In genomic region chr3:187618732-187619131, GRCh38 we compare ENCODE assay signal across 28 cellular contexts. TPM values are rescaled to one million over a fixed set of nuclear protein-coding genes. Genes with fewer than 3 reads are reported as not detected.
DNase-seq lines count a peak whose midpoint lies in the region; ATAC-seq, FAIRE-seq and TF ChIP-seq lines count a peak whose summit lies in the region.
"Had no signal": no experiment of that assay in that cellular context is flagged by ENCODE, and none has a peak within 500 bp of the region (broad histone marks: within the 10 kb centered on the region; RNA-seq: fewer than 3 reads in every experiment).

No MANE protein-coding gene starts in this region.

- FAIRE-seq in H1 (lab: Jason Lieb, UNC), result no peak
- FAIRE-seq: HTR-8/SVneo had no signal

- H3K4me3 ChIP-seq in H7 (ENCODE audit: insufficient read depth, low read depth, low read length) (no peak overlapping the region), HUES64 (ENCODE audit: low read length) (peak overlapping the region; percentile 8; the same call in 1 of the 2 replicates), H1 (ENCODE audit: extremely low read depth in 1 of 4, insufficient read depth in 2 of 4, low read depth in 3 of 4, low read length in 4 of 4) (no peak overlapping the region; a peak in 1 of 8 replicates)
- H3K4me3 ChIP-seq: HAP-1 had no signal

- H3K4me1 Mint-ChIP-seq in activated T-helper 17 cell treated with anti-CD3 and anti-CD28 coated beads, Interleukin-2, amount 50 U/mL, for 72 hours, result no peaks in the 10 kb centered on the region

- POLR2A ChIA-PET in H1 (lab: Charles Lee; ENCODE audit: partially characterized antibody), result interaction anchor here (0.8 kb wide), 1 partner anchor 54 kb away, joined by 3 read pairs; no protein-coding TSS in a partner anchor

- H3K9me3 ChIP-seq in HUES64 (ENCODE audit: insufficient read depth, low read depth, low read length), result no peaks in the 10 kb centered on the region
- no peaks in the 10 kb centered on the region for H3K9me3 ChIP-seq in H1 (ENCODE audit: insufficient read depth in 2 of 2, low read depth in 1 of 2, low read length in 1 of 2)
- H3K9me3 ChIP-seq: HAP-1 had no signal

- H3K18ac ChIP-seq in H1 (ENCODE audit: extremely low read depth, low read length), result no peak overlapping the region

- H2AFZ ChIP-seq in H1 (ENCODE audit: low read length), result no peak overlapping the region

- no peak overlapping the region for H3K4ac ChIP-seq in H1 (replicated peaks; ENCODE audit: insufficient read length, low read depth, low read length)

- no peak overlapping the region for H3K9ac ChIP-seq in HUES64 (ENCODE audit: low read depth, low read length)
- no peak overlapping the region for H3K9ac ChIP-seq in H1 (replicated peaks in 1 of 4; ENCODE audit: extremely low read depth in 1 of 4, low read depth in 3 of 4, low read length in 3 of 4)

- H3K4me1 ChIP-seq in HUES64 (ENCODE audit: insufficient read depth, low read length) (peaks cover 46% of the 10 kb centered on the region), H1 (replicated peaks in 1 of 4; ENCODE audit: control insufficient read depth in 3 of 4, insufficient read depth in 4 of 4, low read length in 3 of 4) (peaks cover 2 to 10% (median 5%) of the 10 kb centered on the region in 4 experiments)
- H3K4me1 ChIP-seq: HAP-1 had no signal

- no peak overlapping the region for H2BK5ac ChIP-seq in H1 (ENCODE audit: low read depth, low read length)

- H2BK120ac ChIP-seq in H1 (replicated peaks; ENCODE audit: low read depth, low read length), result no peak overlapping the region

- no peak overlapping the region for H2BK20ac ChIP-seq in H1 (ENCODE audit: low read length)

- no peaks in the 10 kb centered on the region for H3K23me2 ChIP-seq in H1 (ENCODE audit: low read depth, low read length)

- no peaks in the 10 kb centered on the region for H3K79me2 ChIP-seq in H1 (ENCODE audit: control insufficient read depth in 1 of 2, insufficient read depth in 2 of 2, low read length in 2 of 2)

- peaks cover 5% of the 10 kb centered on the region for H3K27me3 Mint-ChIP-seq in activated T-helper 17 cell treated with anti-CD3 and anti-CD28 coated beads, Interleukin-2, amount 50 U/mL, for 72 hours

- no peak overlapping the region for H2BK12ac ChIP-seq in H1 (ENCODE audit: low read depth, low read length)

- H2AK5ac ChIP-seq in H1 (ENCODE audit: low read depth, low read length), result no peak overlapping the region

- H3K4me3 Mint-ChIP-seq in activated T-helper 17 cell treated with anti-CD3 and anti-CD28 coated beads, Interleukin-2, amount 50 U/mL, for 72 hours, result no peak overlapping the region
- H3K4me3 Mint-ChIP-seq: CD8-positive, alpha-beta T cell had no signal

- H3K36me3 ChIP-seq in H7 (replicated peaks; ENCODE audit: control insufficient read depth, insufficient read depth, low read length) (no peaks in the 10 kb centered on the region), HUES64 (ENCODE audit: insufficient read depth, low read length) (no peaks in the 10 kb centered on the region), H1 (ENCODE audit: control insufficient read depth in 2 of 4, insufficient read depth in 4 of 4, low read length in 3 of 4) (no peaks in the 10 kb centered on the region; a peak in 1 of 8 replicates)
- H3K36me3 ChIP-seq: HAP-1 had no signal

- WGBS in HUES64, result 4% methylated on average over 1 of the region's 3 CpGs
- 8% methylated on average over 3 of the region's 3 CpGs; no CpG with 5 or more reads in 1 of the 2 experiments for WGBS in H1 (ENCODE audit: extremely low coverage in 1 of 2, insufficient coverage in 1 of 2, insufficient read length in 1 of 2, insufficient replicate concordance in 2 of 2, low coverage in 1 of 2, low lambda C conversion rate in 2 of 2, missing lambda C conversion rate in 1 of 2), 2 experiments

- no peak overlapping the region for H3K27ac ChIP-seq in HUES64 (ENCODE audit: low read depth, low read length)
- H3K27ac ChIP-seq in H1 (ENCODE audit: low read depth, low read length), result no peak overlapping the region

- H3K27ac Mint-ChIP-seq in activated T-helper 17 cell treated with anti-CD3 and anti-CD28 coated beads, Interleukin-2, amount 50 U/mL, for 72 hours, result no peak overlapping the region
- H3K27ac Mint-ChIP-seq: CD8-positive, alpha-beta T cell had no signal

- H3K4me2 ChIP-seq in H1 (ENCODE audit: insufficient read depth in 1 of 2, low read depth in 2 of 2, low read length in 2 of 2), result peak overlapping the region; percentile 37 to 53

- H3K23ac ChIP-seq in H1 (ENCODE audit: insufficient read length), result no peak overlapping the region

- no peak for ATAC-seq in GM18498 (IDR thresholded peaks at IDR 0.05; ENCODE audit: unreplicated experiment)
- ATAC-seq in activated T-helper 17 cell treated with anti-CD3 and anti-CD28 coated beads, Interleukin-2, amount 50 U/mL, for 72 hours (replicated peaks), result no peak
- ATAC-seq: CD8-positive, alpha-beta T cell; PC-3 had no signal

- no peak overlapping the region for H4K91ac ChIP-seq in H1 (replicated peaks; ENCODE audit: insufficient read length, low read length)

- H3K36me3 Mint-ChIP-seq in activated T-helper 17 cell treated with anti-CD3 and anti-CD28 coated beads, Interleukin-2, amount 50 U/mL, for 72 hours (ENCODE audit: low read depth), result no peaks in the 10 kb centered on the region
- H3K36me3 Mint-ChIP-seq: CD8-positive, alpha-beta T cell had no signal

- TF ChIP-seq POLR2A in H1 (IDR thresholded peaks at IDR 0.05; ENCODE audit: control extremely low read depth in 1 of 2, low read depth in 2 of 2, low read length in 2 of 2), result no peak

- H4K5ac ChIP-seq in H1 (ENCODE audit: insufficient read length, low read depth, low read length), result no peak overlapping the region

- no peaks in the 10 kb centered on the region for H4K20me1 ChIP-seq in H1 (replicated peaks in 1 of 2; ENCODE audit: control insufficient read depth in 1 of 2, insufficient read depth in 2 of 2, low read length in 2 of 2)

- H3K14ac ChIP-seq in H1 (ENCODE audit: insufficient read length), result no peak overlapping the region

- no peak for TF ChIP-seq RAD21 in H1 (IDR thresholded peaks at IDR 0.05 in 1 of 2, conservative IDR thresholded peaks at IDR 0.05 in 1 of 2; ENCODE audit: low read depth in 2 of 2, low read length in 2 of 2)

- H3K27me3 ChIP-seq in H7 (ENCODE audit: control insufficient read depth, insufficient read depth, low read length) (peaks cover 34% of the 10 kb centered on the region), HUES64 (ENCODE audit: insufficient read depth, low read length) (peaks cover 46% of the 10 kb centered on the region), H1 (replicated peaks in 1 of 4; ENCODE audit: control insufficient read depth in 3 of 4, extremely low read depth in 1 of 4, insufficient read depth in 3 of 4, low read length in 3 of 4) (peaks cover 22 to 42% (median 33%) of the 10 kb centered on the region in 4 experiments; a peak in 5 of 7 replicates)

- no peaks in the 10 kb centered on the region for H3K79me1 ChIP-seq in H1 (ENCODE audit: low read depth, low read length)

- no peak overlapping the region for H4K8ac ChIP-seq in H1 (ENCODE audit: extremely low read depth, insufficient read depth, low read length)

- TF ChIP-seq CTCF in H1 (IDR thresholded peaks at IDR 0.05; ENCODE audit: control extremely low read depth in 1 of 3, insufficient read depth in 1 of 3, low read depth in 1 of 3, low read length in 3 of 3), result no peak

- H2BK15ac ChIP-seq in H1 (ENCODE audit: low read length), result no peak overlapping the region

- CTCF ChIA-PET in H1 (lab: Charles Lee; ENCODE audit: partially characterized antibody), result interaction anchor here (0.6 to 3.0 kb wide), 8 partner anchors 51 to 479 kb away, joined by 3 to 33 read pairs (median 4); partner anchors contain the start of genes RPL39L and SST

- H3K56ac ChIP-seq in H1 (replicated peaks; ENCODE audit: insufficient read length, low read depth, low read length), result no peak overlapping the region

- no peaks in the 10 kb centered on the region for H3K9me3 Mint-ChIP-seq in activated T-helper 17 cell treated with anti-CD3 and anti-CD28 coated beads, Interleukin-2, amount 50 U/mL, for 72 hours
- H3K9me3 Mint-ChIP-seq: CD8-positive, alpha-beta T cell had no signal

- no peak for TF ChIP-seq EP300 in H1 (IDR thresholded peaks at IDR 0.05; ENCODE audit: borderline replicate concordance in 1 of 2, low read depth in 2 of 2, low read length in 2 of 2)

- DNase-seq in H7 (peak; percentile 20), H1 (ENCODE audit: low read depth in 1 of 2, low spot score in 2 of 2) (peak; percentile 31 to 46), iPS-NIHi11 (ENCODE audit: low spot score) (peak; percentile 33), COLO668 (lab: John Stamatoyannopoulos, UW; ENCODE audit: unreplicated experiment) (no peak), 8988T (no peak)
- DNase-seq: C1 segment of cervical spinal cord; Calu3; CD8-positive, alpha-beta T cell; DMS153; GDM1; Karpas-422; MV-4-11; NCI-H1436; NCI-H187 treated with DMSO at 0.1 percent for 48 hours; NCI-H2107; NCI-H2227 treated with DMSO at 0.1 percent for 48 hours; NCI-H524; PC-3; Right ventricle myocardium superior had no signal

TF ChIP-seq in H1, 55 proteins besides CTCF, POLR2A, EP300 and RAD21:
- TF ChIP-seq CEBPB (IDR thresholded peaks at IDR 0.05; ENCODE audit: low read depth, low read length) (0 out of 2 replicates have a peak, but pooled peaks have one; percentile 68), SP4 (IDR thresholded peaks at IDR 0.05; ENCODE audit: low read length) (no peak), TAF7 (optimal IDR thresholded peaks at IDR 0.05; ENCODE audit: borderline replicate concordance, low read depth, low read length) (no peak), MAFK (IDR thresholded peaks at IDR 0.05; ENCODE audit: low read depth, low read length) (no peak), NANOG (IDR thresholded peaks at IDR 0.05; ENCODE audit: insufficient read depth, low read depth, low read length, poor library complexity, severe bottlenecking) (peak; percentile 85), RFX5 (IDR thresholded peaks at IDR 0.05; ENCODE audit: borderline replicate concordance, low read depth, low read length) (no peak), RNF2 (IDR thresholded peaks at IDR 0.05; ENCODE audit: borderline replicate concordance, low read depth, low read length, missing control alignments, poor library complexity, severe bottlenecking) (no peak)
TF ChIP-seq in H1: peak in this region for 2.

RNA-seq across cellular contexts. Expression of gene SST, which starts 51.5 kb away (rescaled TPM):
- total RNA-seq in H7 (2014; rRNA removed; shearing (Covaris generic)), result 0.45 TPM in 1 of 2 replicates, not detected in the other
- 2.3 TPM for polyA plus RNA-seq in HUES64 (2013, experiment 1 of 2)
- polyA plus RNA-seq in HUES64 (2013, experiment 2 of 2), result 3.4 TPM
- total RNA-seq in H1 (2021; fragmentation: NEBNext Ultra II Directional; extraction: Animal tissue kit (Norgen Biotek cat#: 25700)), result 1.3 TPM in 1 of 2 replicates, not detected in the other
- polyA plus RNA-seq in H1 (2011; rRNA removed), result 0.50 and 0.74 TPM in 2 replicates
- 0.34 TPM for polyA plus RNA-seq in H1 (2011; cell fraction: cytosol; rRNA removed)
- not detected for polyA plus RNA-seq in H1 (2011; cell fraction: nucleus; rRNA removed)
- 0.46 to 0.53 TPM in 2 of 4 replicates, not detected in the others for polyA plus RNA-seq in H1 (2012, experiment 1 of 2)
- polyA plus RNA-seq in H1 (2012, experiment 2 of 2), result not detected
- polyA plus RNA-seq in H1 (2013, experiment 1 of 2), result 2.3 TPM
- polyA plus RNA-seq in H1 (2013, experiment 2 of 2), result 2.9 TPM
- polyA minus RNA-seq in H1 (2011; rRNA and poly(A)+ RNA removed), result not detected in 2 replicates
- not detected for polyA minus RNA-seq in H1 (2011; cell fraction: cytosol; rRNA and poly(A)+ RNA removed)
- not detected for polyA minus RNA-seq in H1 (2011; cell fraction: nucleus; rRNA and poly(A)+ RNA removed)
- not detected for total RNA-seq in activated T-helper 17 cell treated with anti-CD3 and anti-CD28 coated beads, Interleukin-2, amount 50 U/mL, for 72 hours
- total RNA-seq: Calu3; CD8-positive, alpha-beta T cell; Daoy; PC-3; Right ventricle myocardium superior; RPMI7951; SK-MEL-5; T-helper 1 cell treated with Interleukin-12 subunit alpha and Interleukin-12 subunit beta and Interleukin-4 antibody, amounts not matched to agents 30 ng/mL and 1 ng/mL, for 36 hours had no signal

Comparison
In these comparisons a context has a peak if more than half of its experiments do, and no peak if none do; other contexts are left out.
1. DNase-seq: peak in H7 (single experiment), H1 (2 of 2) and iPS-NIHi11 (single experiment); none in COLO668 (single experiment) and 8988T (single experiment).